ENCODE assay signal across 15 cellular contexts in genomic region chr6:149563203-149563927, GRCh38. TPM values are rescaled to one million over a fixed set of nuclear protein-coding genes. Genes with fewer than 3 reads are reported as not detected.
DNase-seq lines count a peak whose midpoint lies in the region; ATAC-seq and TF ChIP-seq lines count a peak whose summit lies in the region.
"Had no signal": no experiment of that assay in that cellular context is flagged by ENCODE, and none has a peak within 500 bp of the region (broad histone marks: within the 10 kb centered on the region; RNA-seq: fewer than 3 reads in every experiment).

No MANE protein-coding gene starts in this region.

- H2AFZ ChIP-seq in SU-DHL-6 (ENCODE audit: low read depth, low read length, severe bottlenecking): peak overlapping the region; percentile 97

- H3K36me3 Mint-ChIP-seq in stimulated activated naive CD8-positive, alpha-beta T cell treated with anti-CD3 and anti-CD28 coated beads, Interleukin-15, Interleukin-2, amounts not matched to agents 100 ng/mL and 50 ng/mL, for 24 hours (ENCODE audit: low read depth): no peaks in the 10 kb centered on the region
- H3K36me3 Mint-ChIP-seq in type B pancreatic cell: no peaks in the 10 kb centered on the region
- H3K36me3 Mint-ChIP-seq: memory B cell had no signal

- TF ChIP-seq CTCF in SU-DHL-6 (IDR thresholded peaks at IDR 0.05; ENCODE audit: insufficient read depth, low read length, poor library complexity, severe bottlenecking) (no peak), fibroblast of the aortic adventitia (IDR thresholded peaks at IDR 0.05; ENCODE audit: insufficient read depth, low read length) (no peak), esophagus squamous epithelium (IDR thresholded peaks at IDR 0.05) (no peak), type B pancreatic cell (conservative IDR thresholded peaks at IDR 0.05) (no peak)

- H3K36me3 ChIP-seq in SU-DHL-6 (ENCODE audit: low read length) (no peaks in the 10 kb centered on the region), esophagus squamous epithelium (no peaks in the 10 kb centered on the region), aorta (ENCODE audit: control insufficient read depth in 1 of 2, insufficient read depth in 2 of 2, low read length in 1 of 2) (no peaks in the 10 kb centered on the region)
- H3K36me3 ChIP-seq: BE2C, colonic mucosa, heart right ventricle had no signal

- intact Hi-C loops in esophagus squamous epithelium (cut with DNase I) (no loop called here), aorta (cut with DNase I) (loop anchor here in 1 of 2 donors (2.0 to 10.0 kb wide), 2 partner anchors 17 to 361 kb away; partner anchors contain the start of genes PPIL4 and RAET1G)

- no peak overlapping the region for H3K4me2 ChIP-seq in SU-DHL-6 (ENCODE audit: low read depth, low read length, poor library complexity, severe bottlenecking)

- peaks cover 9 to 42% (median 10%) of the 10 kb centered on the region in 3 donors for H3K4me1 ChIP-seq in esophagus squamous epithelium
- H3K4me1 ChIP-seq in aorta (ENCODE audit: control insufficient read depth in 1 of 2, insufficient read depth in 2 of 2, low read length in 2 of 2): peaks cover 1 to 3% of the 10 kb centered on the region in 2 donors
- H3K4me1 ChIP-seq: BE2C, colonic mucosa had no signal

- no peak overlapping the region for H3K4me3 Mint-ChIP-seq in stimulated activated naive CD8-positive, alpha-beta T cell treated with anti-CD3 and anti-CD28 coated beads, Interleukin-15, Interleukin-2, amounts not matched to agents 100 ng/mL and 50 ng/mL, for 24 hours
- no peak overlapping the region for H3K4me3 Mint-ChIP-seq in stimulated activated naive CD8-positive, alpha-beta T cell treated with anti-CD3 and anti-CD28 coated beads, Interleukin-15, amount 100 ng/mL, for 72 hours
- H3K4me3 Mint-ChIP-seq in type B pancreatic cell: no peak overlapping the region
- H3K4me3 Mint-ChIP-seq: memory B cell had no signal

- DNase-seq in stimulated activated naive CD8-positive, alpha-beta T cell treated with anti-CD3 and anti-CD28 coated beads, Interleukin-15, amount 100 ng/mL, for 72 hours: no peak
- DNase-seq in fibroblast of the aortic adventitia (ENCODE audit: low read depth): peak; percentile 88
- no peak for DNase-seq in esophagus squamous epithelium (lab: John Stamatoyannopoulos, UW)
- no peak for DNase-seq in aorta
- no peak for DNase-seq in type B pancreatic cell (ENCODE audit: extremely low spot score, unreplicated experiment)
- DNase-seq: activated CD4-positive, CD25-positive, alpha-beta regulatory T cell treated with anti-CD3 and anti-CD28 coated beads, Interleukin-2, amount 50 U/mL, for 72 hours; BE2C; colonic mucosa; heart right ventricle; NCI-H1436 had no signal

- WGBS in esophagus squamous epithelium, 2 donors: 62 to 75% methylated on average over 5 of the region's 5 CpGs
- 85 to 87% methylated on average over 5 of the region's 5 CpGs for WGBS in aorta, 2 donors

- H3K4me3 ChIP-seq in SU-DHL-6 (ENCODE audit: insufficient read depth, low read length, poor library complexity, severe bottlenecking) (no peak overlapping the region), fibroblast of the aortic adventitia (ENCODE audit: low read depth, low read length) (no peak overlapping the region), esophagus squamous epithelium (no peak overlapping the region), aorta (ENCODE audit: low read length in 2 of 2) (no peak overlapping the region)
- H3K4me3 ChIP-seq: colonic mucosa, heart right ventricle had no signal

- no peak overlapping the region for H3K9ac ChIP-seq in SU-DHL-6 (ENCODE audit: low read length)

- H3K27ac Mint-ChIP-seq in stimulated activated naive CD8-positive, alpha-beta T cell treated with anti-CD3 and anti-CD28 coated beads, Interleukin-15, Interleukin-2, amounts not matched to agents 100 ng/mL and 50 ng/mL, for 24 hours: peak overlapping the region; percentile 9
- no peak overlapping the region for H3K27ac Mint-ChIP-seq in stimulated activated naive CD8-positive, alpha-beta T cell treated with anti-CD3 and anti-CD28 coated beads, Interleukin-15, amount 100 ng/mL, for 72 hours
- H3K27ac Mint-ChIP-seq in type B pancreatic cell: no peak overlapping the region
- H3K27ac Mint-ChIP-seq: activated T-helper 2 cell treated with anti-CD3 and anti-CD28 coated beads, Interferon-gamma antibody, Interleukin-2, Interleukin-4, amounts not matched to agents 10 μg/mL and 5 μg/mL and 100 μg/mL, durations not matched to agents 14 hours and 24 hours and 36 hours; memory B cell had no signal

- H3K27me3 ChIP-seq in SU-DHL-6 (ENCODE audit: low read length) (no peaks in the 10 kb centered on the region), esophagus squamous epithelium (no peaks in the 10 kb centered on the region), aorta (ENCODE audit: control insufficient read depth in 1 of 2, insufficient read depth in 2 of 2, low read length in 1 of 2) (no peaks in the 10 kb centered on the region)
- H3K27me3 ChIP-seq: colonic mucosa, heart right ventricle had no signal

- H3K27ac ChIP-seq in SU-DHL-6 (ENCODE audit: low read depth, low read length): no peak overlapping the region
- no peak overlapping the region for H3K27ac ChIP-seq in esophagus squamous epithelium
- H3K27ac ChIP-seq in aorta (ENCODE audit: low read depth in 1 of 2, low read length in 2 of 2): no peak overlapping the region
- H3K27ac ChIP-seq: colonic mucosa had no signal

- peaks cover 29% of the 10 kb centered on the region for H3K4me1 Mint-ChIP-seq in stimulated activated naive CD8-positive, alpha-beta T cell treated with anti-CD3 and anti-CD28 coated beads, Interleukin-15, Interleukin-2, amounts not matched to agents 100 ng/mL and 50 ng/mL, for 24 hours (ENCODE audit: low read depth)
- H3K4me1 Mint-ChIP-seq in stimulated activated naive CD8-positive, alpha-beta T cell treated with anti-CD3 and anti-CD28 coated beads, Interleukin-15, amount 100 ng/mL, for 72 hours: peaks cover 17% of the 10 kb centered on the region
- H3K4me1 Mint-ChIP-seq in type B pancreatic cell (ENCODE audit: unreplicated experiment): no peaks in the 10 kb centered on the region

- H3K9me3 Mint-ChIP-seq in stimulated activated naive CD8-positive, alpha-beta T cell treated with anti-CD3 and anti-CD28 coated beads, Interleukin-15, Interleukin-2, amounts not matched to agents 100 ng/mL and 50 ng/mL, for 24 hours: no peaks in the 10 kb centered on the region
- H3K9me3 Mint-ChIP-seq in stimulated activated naive CD8-positive, alpha-beta T cell treated with anti-CD3 and anti-CD28 coated beads, Interleukin-15, amount 100 ng/mL, for 72 hours: no peaks in the 10 kb centered on the region
- no peaks in the 10 kb centered on the region for H3K9me3 Mint-ChIP-seq in type B pancreatic cell
- H3K9me3 Mint-ChIP-seq: activated T-helper 2 cell treated with anti-CD3 and anti-CD28 coated beads, Interferon-gamma antibody, Interleukin-2, Interleukin-4, amounts not matched to agents 10 μg/mL and 5 μg/mL and 100 μg/mL, durations not matched to agents 14 hours and 24 hours and 36 hours; memory B cell had no signal

- H3K9me3 ChIP-seq in SU-DHL-6 (ENCODE audit: insufficient read depth, low read length) (no peaks in the 10 kb centered on the region), esophagus squamous epithelium (no peaks in the 10 kb centered on the region), aorta (ENCODE audit: control insufficient read depth, low read length) (no peaks in the 10 kb centered on the region)
- H3K9me3 ChIP-seq: BE2C, colonic mucosa, heart right ventricle had no signal

- H3K9me2 ChIP-seq in SU-DHL-6 (replicated peaks; ENCODE audit: insufficient read depth, low read length): no peaks in the 10 kb centered on the region

- ATAC-seq in stimulated activated naive CD8-positive, alpha-beta T cell treated with anti-CD3 and anti-CD28 coated beads, Interleukin-15, amount 100 ng/mL, for 72 hours: no peak
- ATAC-seq in GM18505 (IDR thresholded peaks at IDR 0.05; ENCODE audit: unreplicated experiment): no peak
- no peak for ATAC-seq in aorta (ENCODE audit: low FRiP score)
- ATAC-seq: heart right ventricle had no signal

- H3F3A ChIP-seq in SU-DHL-6 (ENCODE audit: insufficient read depth): peaks cover 17% of the 10 kb centered on the region

- H3K79me2 ChIP-seq in SU-DHL-6 (ENCODE audit: insufficient read depth, low read length): peaks cover 18% of the 10 kb centered on the region

- TF ChIP-seq POLR2A in esophagus squamous epithelium (IDR thresholded peaks at IDR 0.05) (no peak), GM18505 (IDR thresholded peaks at IDR 0.05; ENCODE audit: borderline replicate concordance, extremely low read depth, insufficient read depth, insufficient read length) (no peak)

- H4K20me1 ChIP-seq in SU-DHL-6 (ENCODE audit: low read depth, low read length): no peaks in the 10 kb centered on the region

- H3K27me3 Mint-ChIP-seq in stimulated activated naive CD8-positive, alpha-beta T cell treated with anti-CD3 and anti-CD28 coated beads, Interleukin-15, Interleukin-2, amounts not matched to agents 100 ng/mL and 50 ng/mL, for 24 hours: no peaks in the 10 kb centered on the region
- H3K27me3 Mint-ChIP-seq in stimulated activated naive CD8-positive, alpha-beta T cell treated with anti-CD3 and anti-CD28 coated beads, Interleukin-15, amount 100 ng/mL, for 72 hours: peaks cover 9% of the 10 kb centered on the region
- H3K27me3 Mint-ChIP-seq in type B pancreatic cell: peaks cover 23% of the 10 kb centered on the region
- H3K27me3 Mint-ChIP-seq: memory B cell had no signal

RNA-seq across cellular contexts. Expression of gene GINM1, which starts 2.8 kb away (rescaled TPM):
- total RNA-seq in fibroblast of the aortic adventitia (ENCODE audit: low replicate concordance) (63.4 and 87.9 TPM in 2 replicates), esophagus squamous epithelium (10 to 100 TPM; 16.8 to 43.5 (median 28.2) TPM), aorta (10 to 100 TPM; 67.2 to 68.1 TPM), type B pancreatic cell (ENCODE audit: low replicate concordance) (29.2 and 29.4 TPM in 2 replicates)
- polyA plus RNA-seq in aorta: 10 to 100 TPM; 43.2 to 87.6 TPM

RNA-seq across cellular contexts. Expression of gene PPIL4, which starts 17.5 kb away (rescaled TPM):
- 36.1 and 46.0 TPM in 2 replicates for total RNA-seq in fibroblast of the aortic adventitia (ENCODE audit: low replicate concordance)
- 10 to 100 TPM in 3 of 4 donors, 1 to 10 TPM in 1; 9.4 to 25.2 (median 16.2) TPM for total RNA-seq in esophagus squamous epithelium
- 10 to 100 TPM; 30.7 to 34.4 TPM for total RNA-seq in aorta
- polyA plus RNA-seq in aorta: 10 to 100 TPM; 15.7 to 18.5 TPM
- total RNA-seq in type B pancreatic cell (ENCODE audit: low replicate concordance): 29.4 and 36.7 TPM in 2 replicates
